In genomic region chr2:199459286-199460100, GRCh38 we compare ENCODE assay signal across 7 cellular contexts.
DNase-seq lines count a peak whose midpoint lies in the region; ATAC-seq and TF ChIP-seq lines count a peak whose summit lies in the region.

No MANE protein-coding gene starts in this region.

- DNase-seq in GM13977 (ENCODE audit: low spot score) (peak; percentile 67), NCI-H345 (lab: John Stamatoyannopoulos, UW) (peak; percentile 84), cortex of kidney (lab: John Stamatoyannopoulos, UW) (peak; percentile 45), kidney tubule cell (ENCODE audit: low spot score) (peak; percentile 93)
- DNase-seq in activated CD4-positive, alpha-beta T cell treated with anti-CD3 and anti-CD28 coated beads for 24 hours (ENCODE audit: low read depth in 2 of 2), result peak; percentile 57 to 69
- peak; percentile 70 for DNase-seq in stimulated activated CD4-positive, alpha-beta T cell treated with anti-CD3 and anti-CD28 coated beads, Interleukin-12 subunit alpha, Interleukin-12 subunit beta, amount 100 ng/mL, for 4 hours

- ATAC-seq in HG03025 (IDR thresholded peaks at IDR 0.05; ENCODE audit: low FRiP score, unreplicated experiment), result peak; percentile 43

- in situ Hi-C loops in GM13977 (cut with MboI; ENCODE audit: low pct_unique_long_range_greater_than_20kb, low sequenced_read_pairs, unreplicated experiment), result no loop called here

- no peak for TF ChIP-seq CTCF in GM13977 (IDR thresholded peaks at IDR 0.05; ENCODE audit: extremely low read depth, insufficient read depth, missing control alignments)

Comparison
In these comparisons a context has a peak if more than half of its experiments do, and no peak if none do; other contexts are left out.
1. Peak in every context shown above with its lines: DNase-seq and ATAC-seq.